In the genomic region with DNA sequence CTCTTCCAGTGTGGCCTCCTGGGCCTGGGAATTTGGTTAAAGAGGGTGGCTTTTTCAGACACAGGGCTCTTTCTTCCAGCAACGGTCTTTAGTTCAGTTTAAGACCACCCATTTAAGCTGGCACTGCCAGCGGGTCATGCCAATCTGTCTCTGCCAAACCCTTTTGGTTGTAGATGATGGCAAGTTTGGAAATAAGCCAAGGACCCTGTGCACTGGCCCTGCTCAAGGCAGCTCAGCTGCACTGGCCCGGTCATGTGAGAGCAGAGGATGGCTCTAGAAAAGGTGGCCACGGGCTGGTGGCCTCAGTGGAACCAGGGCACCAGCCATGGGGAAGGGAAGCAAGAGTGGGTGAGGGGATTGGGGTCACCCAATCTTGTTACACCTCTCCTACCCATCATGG, we compare ENCODE assay signal across 14 cellular contexts.
"Had no signal": no experiment of that assay in that cellular context is flagged by ENCODE, and none has a peak within 500 bp of the region (broad histone marks: within the 10 kb centered on the region; RNA-seq: fewer than 3 reads in every experiment).

No MANE protein-coding gene starts in this region.

- H3K27ac ChIP-seq: heart left ventricle, parathyroid adenoma, psoas muscle had no signal

- H3K4me1 ChIP-seq: heart left ventricle, parathyroid adenoma, psoas muscle had no signal

- DNase-seq: effector memory CD8-positive, alpha-beta T cell; erythroblast; heart left ventricle; hippocampal formation; kidney glomerular epithelial cell; naive B cell; occipital lobe; psoas muscle; retina; small intestine; stimulated activated CD4-positive, alpha-beta T cell treated with anti-CD3 and anti-CD28 coated beads, Interleukin-12 subunit alpha, Interleukin-12 subunit beta, amount 100 ng/mL, for 4 hours; stimulated activated naive CD4-positive, alpha-beta T cell treated with Interleukin-2 at 50 U/mL for 16 hours; trophoblast cell had no signal

- H3K4me3 ChIP-seq: heart left ventricle, psoas muscle had no signal

- H3K27me3 ChIP-seq: heart left ventricle had no signal

- ATAC-seq: effector memory CD8-positive, alpha-beta T cell; heart left ventricle; psoas muscle had no signal

- H3K9me3 ChIP-seq: heart left ventricle, psoas muscle had no signal

- H3K36me3 ChIP-seq: heart left ventricle had no signal
